ENCODE assay signal across 1 cellular context in the genomic region with DNA sequence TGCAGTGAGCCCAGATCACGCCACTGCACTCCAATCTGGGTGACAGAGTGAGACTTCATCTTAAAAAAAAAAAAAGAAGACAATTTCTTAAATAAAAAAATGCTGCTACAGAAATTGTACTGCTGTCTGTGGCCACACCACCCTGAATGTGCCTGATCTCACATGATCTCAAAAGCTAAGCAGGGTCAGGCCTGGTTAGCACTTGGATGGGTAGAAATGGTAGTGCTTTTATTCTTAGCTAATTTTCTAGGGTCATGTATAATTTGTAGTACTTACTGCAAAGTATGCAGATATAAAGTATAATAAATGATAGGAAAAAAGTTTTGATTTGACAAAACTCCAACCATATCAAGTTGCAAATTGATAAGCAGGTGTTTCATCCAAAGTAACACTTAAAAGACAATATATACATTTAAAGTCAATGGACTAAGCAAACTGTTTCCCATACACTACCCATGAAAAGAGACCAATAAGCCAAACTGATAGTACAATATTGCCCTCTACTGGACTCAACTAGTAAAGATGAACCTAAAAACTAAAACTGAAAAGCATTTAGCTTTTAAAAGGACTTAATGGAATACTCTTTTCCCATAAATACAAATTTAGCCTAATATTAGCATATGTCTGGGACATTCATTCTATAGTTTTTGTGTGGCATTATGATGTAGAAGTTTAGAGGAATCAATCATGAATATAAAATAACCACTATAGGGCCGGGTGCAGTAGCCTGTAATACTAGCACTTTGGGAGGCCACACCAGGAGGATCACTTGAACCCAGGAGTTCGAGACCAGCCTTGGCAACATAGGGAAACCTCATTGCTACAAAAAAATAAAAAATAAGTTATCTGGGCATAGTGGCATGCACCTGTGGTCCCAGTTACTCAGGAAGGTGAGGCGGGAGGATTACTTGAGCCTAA.
TF ChIP-seq lines count a peak whose summit lies in the region.

No MANE protein-coding gene starts in this region.

TF ChIP-seq in GM12878, 131 proteins besides CTCF, POLR2A, EP300 and RAD21 (continued from another document):
- TF ChIP-seq, protein P1, sequence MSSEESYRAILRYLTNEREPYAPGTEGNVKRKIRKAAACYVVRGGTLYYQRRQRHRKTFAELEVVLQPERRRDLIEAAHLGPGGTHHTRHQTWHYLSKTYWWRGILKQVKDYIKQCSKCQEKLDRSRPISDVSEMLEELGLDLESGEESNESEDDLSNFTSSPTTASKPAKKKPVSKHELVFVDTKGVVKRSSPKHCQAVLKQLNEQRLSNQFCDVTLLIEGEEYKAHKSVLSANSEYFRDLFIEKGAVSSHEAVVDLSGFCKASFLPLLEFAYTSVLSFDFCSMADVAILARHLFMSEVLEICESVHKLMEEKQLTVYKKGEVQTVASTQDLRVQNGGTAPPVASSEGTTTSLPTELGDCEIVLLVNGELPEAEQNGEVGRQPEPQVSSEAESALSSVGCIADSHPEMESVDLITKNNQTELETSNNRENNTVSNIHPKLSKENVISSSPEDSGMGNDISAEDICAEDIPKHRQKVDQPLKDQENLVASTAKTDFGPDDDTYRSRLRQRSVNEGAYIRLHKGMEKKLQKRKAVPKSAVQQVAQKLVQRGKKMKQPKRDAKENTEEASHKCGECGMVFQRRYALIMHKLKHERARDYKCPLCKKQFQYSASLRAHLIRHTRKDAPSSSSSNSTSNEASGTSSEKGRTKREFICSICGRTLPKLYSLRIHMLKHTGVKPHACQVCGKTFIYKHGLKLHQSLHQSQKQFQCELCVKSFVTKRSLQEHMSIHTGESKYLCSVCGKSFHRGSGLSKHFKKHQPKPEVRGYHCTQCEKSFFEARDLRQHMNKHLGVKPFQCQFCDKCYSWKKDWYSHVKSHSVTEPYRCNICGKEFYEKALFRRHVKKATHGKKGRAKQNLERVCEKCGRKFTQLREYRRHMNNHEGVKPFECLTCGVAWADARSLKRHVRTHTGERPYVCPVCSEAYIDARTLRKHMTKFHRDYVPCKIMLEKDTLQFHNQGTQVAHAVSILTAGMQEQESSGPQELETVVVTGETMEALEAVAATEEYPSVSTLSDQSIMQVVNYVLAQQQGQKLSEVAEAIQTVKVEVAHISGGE (CRISPR knock-in tag; IDR thresholded peaks at IDR 0.05): no peak
- TF ChIP-seq, protein P2, sequence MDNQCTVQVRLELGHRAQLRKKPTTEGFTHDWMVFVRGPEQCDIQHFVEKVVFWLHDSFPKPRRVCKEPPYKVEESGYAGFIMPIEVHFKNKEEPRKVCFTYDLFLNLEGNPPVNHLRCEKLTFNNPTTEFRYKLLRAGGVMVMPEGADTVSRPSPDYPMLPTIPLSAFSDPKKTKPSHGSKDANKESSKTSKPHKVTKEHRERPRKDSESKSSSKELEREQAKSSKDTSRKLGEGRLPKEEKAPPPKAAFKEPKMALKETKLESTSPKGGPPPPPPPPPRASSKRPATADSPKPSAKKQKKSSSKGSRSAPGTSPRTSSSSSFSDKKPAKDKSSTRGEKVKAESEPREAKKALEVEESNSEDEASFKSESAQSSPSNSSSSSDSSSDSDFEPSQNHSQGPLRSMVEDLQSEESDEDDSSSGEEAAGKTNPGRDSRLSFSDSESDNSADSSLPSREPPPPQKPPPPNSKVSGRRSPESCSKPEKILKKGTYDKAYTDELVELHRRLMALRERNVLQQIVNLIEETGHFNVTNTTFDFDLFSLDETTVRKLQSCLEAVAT (IDR thresholded peaks at IDR 0.05): no peak
- TF ChIP-seq ZNF207 (IDR thresholded peaks at IDR 0.05; ENCODE audit: borderline replicate concordance): no peak
- no peak for TF ChIP-seq IKZF1 (conservative IDR thresholded peaks at IDR 0.05)
- TF ChIP-seq MEF2A (IDR thresholded peaks at IDR 0.05; ENCODE audit: insufficient read depth, low read depth, low read length): no peak
- TF ChIP-seq BRCA1 (IDR thresholded peaks at IDR 0.05; ENCODE audit: low read depth, low read length): no peak
- no peak for TF ChIP-seq SIN3A (IDR thresholded peaks at IDR 0.05; ENCODE audit: low read depth, low read length)
- TF ChIP-seq JUNB (IDR thresholded peaks at IDR 0.05): no peak
- TF ChIP-seq, protein P3, sequence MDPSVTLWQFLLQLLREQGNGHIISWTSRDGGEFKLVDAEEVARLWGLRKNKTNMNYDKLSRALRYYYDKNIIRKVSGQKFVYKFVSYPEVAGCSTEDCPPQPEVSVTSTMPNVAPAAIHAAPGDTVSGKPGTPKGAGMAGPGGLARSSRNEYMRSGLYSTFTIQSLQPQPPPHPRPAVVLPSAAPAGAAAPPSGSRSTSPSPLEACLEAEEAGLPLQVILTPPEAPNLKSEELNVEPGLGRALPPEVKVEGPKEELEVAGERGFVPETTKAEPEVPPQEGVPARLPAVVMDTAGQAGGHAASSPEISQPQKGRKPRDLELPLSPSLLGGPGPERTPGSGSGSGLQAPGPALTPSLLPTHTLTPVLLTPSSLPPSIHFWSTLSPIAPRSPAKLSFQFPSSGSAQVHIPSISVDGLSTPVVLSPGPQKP (IDR thresholded peaks at IDR 0.05; ENCODE audit: low read depth, low read length): no peak
- TF ChIP-seq RBBP5 (conservative IDR thresholded peaks at IDR 0.05): no peak
- TF ChIP-seq NFIC (IDR thresholded peaks at IDR 0.05; ENCODE audit: low read depth, low read length): peak; percentile 55
- TF ChIP-seq MYC (IDR thresholded peaks at IDR 0.05; ENCODE audit: insufficient read depth, insufficient read length, insufficient replicate concordance, low read length, severe bottlenecking): no peak
- TF ChIP-seq, protein P4, sequence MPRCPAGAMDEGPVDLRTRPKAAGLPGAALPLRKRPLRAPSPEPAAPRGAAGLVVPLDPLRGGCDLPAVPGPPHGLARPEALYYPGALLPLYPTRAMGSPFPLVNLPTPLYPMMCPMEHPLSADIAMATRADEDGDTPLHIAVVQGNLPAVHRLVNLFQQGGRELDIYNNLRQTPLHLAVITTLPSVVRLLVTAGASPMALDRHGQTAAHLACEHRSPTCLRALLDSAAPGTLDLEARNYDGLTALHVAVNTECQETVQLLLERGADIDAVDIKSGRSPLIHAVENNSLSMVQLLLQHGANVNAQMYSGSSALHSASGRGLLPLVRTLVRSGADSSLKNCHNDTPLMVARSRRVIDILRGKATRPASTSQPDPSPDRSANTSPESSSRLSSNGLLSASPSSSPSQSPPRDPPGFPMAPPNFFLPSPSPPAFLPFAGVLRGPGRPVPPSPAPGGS (IDR thresholded peaks at IDR 0.05; ENCODE audit: borderline replicate concordance, insufficient read depth, low read depth, low read length, poor library complexity, severe bottlenecking): no peak
- peak; percentile 82 for TF ChIP-seq RUNX3 (IDR thresholded peaks at IDR 0.05; ENCODE audit: low read length)
- TF ChIP-seq TCF3 (IDR thresholded peaks at IDR 0.05; ENCODE audit: borderline replicate concordance, insufficient read depth, low read depth, low read length): no peak
- no peak for TF ChIP-seq IKZF2 (IDR thresholded peaks at IDR 0.05)
- peak; percentile 88; the same call in 1 of the 2 replicates for TF ChIP-seq SMC3 (IDR thresholded peaks at IDR 0.05; ENCODE audit: borderline replicate concordance, low read length)
- TF ChIP-seq TBL1XR1 (IDR thresholded peaks at IDR 0.05; ENCODE audit: low read depth, low read length): no peak
- no peak for TF ChIP-seq CHD2 (IDR thresholded peaks at IDR 0.05; ENCODE audit: borderline replicate concordance, low read depth, low read length)
- peak; percentile 37; the same call in 1 of the 2 replicates for TF ChIP-seq FOXM1 (IDR thresholded peaks at IDR 0.05; ENCODE audit: low read depth, low read length)
- TF ChIP-seq WRNIP1 (IDR thresholded peaks at IDR 0.05; ENCODE audit: borderline replicate concordance, low read depth, low read length): no peak
- TF ChIP-seq, protein P5, sequence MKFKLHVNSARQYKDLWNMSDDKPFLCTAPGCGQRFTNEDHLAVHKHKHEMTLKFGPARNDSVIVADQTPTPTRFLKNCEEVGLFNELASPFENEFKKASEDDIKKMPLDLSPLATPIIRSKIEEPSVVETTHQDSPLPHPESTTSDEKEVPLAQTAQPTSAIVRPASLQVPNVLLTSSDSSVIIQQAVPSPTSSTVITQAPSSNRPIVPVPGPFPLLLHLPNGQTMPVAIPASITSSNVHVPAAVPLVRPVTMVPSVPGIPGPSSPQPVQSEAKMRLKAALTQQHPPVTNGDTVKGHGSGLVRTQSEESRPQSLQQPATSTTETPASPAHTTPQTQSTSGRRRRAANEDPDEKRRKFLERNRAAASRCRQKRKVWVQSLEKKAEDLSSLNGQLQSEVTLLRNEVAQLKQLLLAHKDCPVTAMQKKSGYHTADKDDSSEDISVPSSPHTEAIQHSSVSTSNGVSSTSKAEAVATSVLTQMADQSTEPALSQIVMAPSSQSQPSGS (IDR thresholded peaks at IDR 0.05; ENCODE audit: low read length): 0 out of 2 replicates have a peak, but pooled peaks have one; percentile 14
- no peak for TF ChIP-seq SMAD1 (IDR thresholded peaks at IDR 0.05; ENCODE audit: low read depth, partially characterized antibody)
- TF ChIP-seq RAD51 (IDR thresholded peaks at IDR 0.05): no peak
- TF ChIP-seq FOS (IDR thresholded peaks at IDR 0.05; ENCODE audit: borderline replicate concordance, extremely low read depth, insufficient read length): no peak
- peak; percentile 28; the same call in 1 of the 2 replicates for TF ChIP-seq PML (IDR thresholded peaks at IDR 0.05; ENCODE audit: low read length)
- TF ChIP-seq, protein P6, sequence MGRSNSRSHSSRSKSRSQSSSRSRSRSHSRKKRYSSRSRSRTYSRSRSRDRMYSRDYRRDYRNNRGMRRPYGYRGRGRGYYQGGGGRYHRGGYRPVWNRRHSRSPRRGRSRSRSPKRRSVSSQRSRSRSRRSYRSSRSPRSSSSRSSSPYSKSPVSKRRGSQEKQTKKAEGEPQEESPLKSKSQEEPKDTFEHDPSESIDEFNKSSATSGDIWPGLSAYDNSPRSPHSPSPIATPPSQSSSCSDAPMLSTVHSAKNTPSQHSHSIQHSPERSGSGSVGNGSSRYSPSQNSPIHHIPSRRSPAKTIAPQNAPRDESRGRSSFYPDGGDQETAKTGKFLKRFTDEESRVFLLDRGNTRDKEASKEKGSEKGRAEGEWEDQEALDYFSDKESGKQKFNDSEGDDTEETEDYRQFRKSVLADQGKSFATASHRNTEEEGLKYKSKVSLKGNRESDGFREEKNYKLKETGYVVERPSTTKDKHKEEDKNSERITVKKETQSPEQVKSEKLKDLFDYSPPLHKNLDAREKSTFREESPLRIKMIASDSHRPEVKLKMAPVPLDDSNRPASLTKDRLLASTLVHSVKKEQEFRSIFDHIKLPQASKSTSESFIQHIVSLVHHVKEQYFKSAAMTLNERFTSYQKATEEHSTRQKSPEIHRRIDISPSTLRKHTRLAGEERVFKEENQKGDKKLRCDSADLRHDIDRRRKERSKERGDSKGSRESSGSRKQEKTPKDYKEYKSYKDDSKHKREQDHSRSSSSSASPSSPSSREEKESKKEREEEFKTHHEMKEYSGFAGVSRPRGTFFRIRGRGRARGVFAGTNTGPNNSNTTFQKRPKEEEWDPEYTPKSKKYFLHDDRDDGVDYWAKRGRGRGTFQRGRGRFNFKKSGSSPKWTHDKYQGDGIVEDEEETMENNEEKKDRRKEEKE (IDR thresholded peaks at IDR 0.05): no peak
